19 cellular contexts compared by ENCODE assay signal in genomic region chr16:70782237-70782636, GRCh38.
"Had no signal": no experiment of that assay in that cellular context is flagged by ENCODE, and none has a peak within 500 bp of the region (broad histone marks: within the 10 kb centered on the region; RNA-seq: fewer than 3 reads in every experiment).

No MANE protein-coding gene starts in this region.

- H3K27ac ChIP-seq: foreskin keratinocyte, neutrophil, right atrium auricular region, suprapubic skin, thyroid gland, uterus had no signal

- H3K4me2 ChIP-seq: smooth muscle cell had no signal

- ATAC-seq: effector memory CD8-positive, alpha-beta T cell; foreskin keratinocyte; naive thymus-derived CD4-positive, alpha-beta T cell had no signal

- H3K27me3 ChIP-seq: foreskin keratinocyte, neutrophil, right atrium auricular region, suprapubic skin, thyroid gland, uterus had no signal

- FAIRE-seq: colon, keratinocyte had no signal

- H3K9me3 Mint-ChIP-seq: effector memory CD8-positive, alpha-beta T cell; immature natural killer cell; nephron progenitor cell; type B pancreatic cell had no signal

- DNase-seq: effector memory CD8-positive, alpha-beta T cell; erythroblast; immature natural killer cell; naive thymus-derived CD4-positive, alpha-beta T cell; nephron progenitor cell; posterior cingulate gyrus; stimulated activated CD4-positive, alpha-beta T cell treated with anti-CD3 and anti-CD28 coated beads, Interleukin-2, amount 100 ng/mL, for 48 hours; stimulated activated naive CD4-positive, alpha-beta T cell treated with Interleukin-2 at 50 U/mL for 16 hours; thyroid gland; uterus had no signal

- H3K27ac Mint-ChIP-seq: dendritic cell treated with granulocyte-macrophage colony-stimulating factor and Interleukin-4, amounts not matched to agents 40 ng/mL and 50 ng/mL, for 4 days; immature natural killer cell; nephron progenitor cell; type B pancreatic cell had no signal

- H3K4me1 ChIP-seq: foreskin keratinocyte, right atrium auricular region, suprapubic skin, thyroid gland, uterus had no signal

- H3K4me3 ChIP-seq: right atrium auricular region, smooth muscle cell, suprapubic skin, thyroid gland, uterus had no signal

- H3K36me3 ChIP-seq: uterus had no signal

- H3K9me3 ChIP-seq: right atrium auricular region, suprapubic skin, thyroid gland, uterus had no signal
